9 cellular contexts compared by ENCODE assay signal in the genomic region with DNA sequence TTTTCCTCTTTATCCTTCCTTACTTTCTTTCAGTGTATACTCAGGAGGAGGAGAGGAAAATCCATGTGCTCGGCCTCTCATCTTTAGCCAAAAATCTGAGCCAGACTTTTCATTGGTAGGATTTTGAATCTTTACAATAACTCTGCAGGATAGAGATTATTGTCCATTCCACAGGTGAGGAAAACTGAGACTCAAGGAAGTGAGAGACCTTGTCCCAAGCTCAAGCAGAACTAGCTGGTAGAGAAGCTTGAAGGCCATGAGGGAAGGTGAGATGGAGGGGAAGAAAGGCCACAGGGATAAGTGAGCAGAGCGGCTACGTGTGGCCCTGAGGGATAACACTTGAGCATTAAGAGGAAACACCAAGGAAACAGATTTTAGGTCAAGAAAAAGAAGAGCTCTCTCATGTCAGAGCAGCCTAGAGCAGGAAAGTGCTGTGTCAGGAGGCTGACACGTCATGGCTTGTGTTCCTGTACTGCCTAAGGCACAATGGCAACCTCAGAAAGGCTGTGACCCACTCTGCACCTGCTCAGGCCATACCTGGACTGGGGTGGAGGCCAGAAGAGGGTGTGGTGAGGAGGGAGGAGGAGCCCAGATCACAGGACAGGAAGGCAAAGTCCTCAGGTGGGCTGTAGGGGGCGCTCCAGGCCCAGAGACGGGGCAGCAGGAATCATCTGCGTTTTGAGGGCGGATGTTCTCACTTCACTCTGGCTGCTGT. TPM values are rescaled to one million over a fixed set of nuclear protein-coding genes. Genes with fewer than 3 reads are reported as not detected.
A peak's percentile ranks its signal among the peaks of the same experiment; 100 is the strongest.
DNase-seq lines count a peak whose midpoint lies in the region; ATAC-seq and TF ChIP-seq lines count a peak whose summit lies in the region.
"Had no signal": no experiment of that assay in that cellular context is flagged by ENCODE, and none has a peak within 500 bp of the region (broad histone marks: within the 10 kb centered on the region; RNA-seq: fewer than 3 reads in every experiment).

No MANE protein-coding gene starts in this region.

- no peaks in the 10 kb centered on the region for H4K20me1 ChIP-seq in smooth muscle cell (ENCODE audit: low read depth)

- H3K27me3 Mint-ChIP-seq in CD8-positive, alpha-beta memory T cell, result peaks cover 0 to 2% of the 10 kb centered on the region in 2 donors
- no peaks in the 10 kb centered on the region for H3K27me3 Mint-ChIP-seq in activated naive CD8-positive, alpha-beta T cell treated with anti-CD3 and anti-CD28 coated beads, Interleukin-2, amount 50 U/mL, for 24 hours

- no peaks in the 10 kb centered on the region for H3K36me3 ChIP-seq in CD8-positive, alpha-beta memory T cell (ENCODE audit: insufficient read depth, low read length)
- H3K36me3 ChIP-seq in right atrium auricular region (no peaks in the 10 kb centered on the region), smooth muscle cell (ENCODE audit: low read depth) (no peaks in the 10 kb centered on the region)

- CTCF ChIA-PET in CD8-positive, alpha-beta memory T cell (lab: Charles Lee), result interaction anchor here (0.7 to 3.1 kb wide), 33 partner anchors 10 to 293 kb away, joined by 3 to 65 read pairs (median 4); a partner anchor contains a TSS

- no peak overlapping the region for H3K9ac ChIP-seq in smooth muscle cell (ENCODE audit: low read depth)

- H3K9me3 ChIP-seq in CD8-positive, alpha-beta memory T cell (ENCODE audit: low read length), result no peaks in the 10 kb centered on the region
- H3K9me3 ChIP-seq in right atrium auricular region (no peaks in the 10 kb centered on the region), smooth muscle cell (replicated peaks; ENCODE audit: low read depth) (no peaks in the 10 kb centered on the region)

- peak; percentile 82 to 90 (median 87) for DNase-seq in CD8-positive, alpha-beta memory T cell
- DNase-seq in KBM-7, result peak; percentile 84
- DNase-seq in T follicular helper cell (ENCODE audit: low read depth), result peak; percentile 81
- peak; percentile 92 for DNase-seq in activated naive CD8-positive, alpha-beta T cell treated with anti-CD3 and anti-CD28 coated beads, Interleukin-2, amount 50 U/mL, for 24 hours
- no peak for DNase-seq in right atrium auricular region (ENCODE audit: low spot score)
- DNase-seq in smooth muscle cell (lab: John Stamatoyannopoulos, UW; ENCODE audit: unreplicated experiment), result peak; percentile 9
- no peak for DNase-seq in NCI-H1436 treated with DMSO at 0.1 percent for 48 hours (lab: John Stamatoyannopoulos, UW)

- 42% methylated on average over 8 of the region's 8 CpGs for WGBS in smooth muscle cell (ENCODE audit: low lambda C conversion rate)

- in situ Hi-C loops in KBM-7 (cut with MboI; ENCODE audit: low pct_unique_long_range_greater_than_20kb, low sequenced_read_pairs), result no loop called here

- no peak overlapping the region for H3K27ac ChIP-seq in CD8-positive, alpha-beta memory T cell (ENCODE audit: low read depth, low read length)
- no peak overlapping the region for H3K27ac ChIP-seq in right atrium auricular region
- H3K27ac ChIP-seq in smooth muscle cell (ENCODE audit: low read depth), result no peak overlapping the region

- TF ChIP-seq CTCF in right atrium auricular region (IDR thresholded peaks at IDR 0.05) (peak; percentile 54 to 76), smooth muscle cell (IDR thresholded peaks at IDR 0.05; ENCODE audit: borderline replicate concordance, insufficient read depth, poor library complexity, severe bottlenecking) (peak; percentile 73)

- no peaks in the 10 kb centered on the region for H3K79me2 ChIP-seq in smooth muscle cell (ENCODE audit: low read depth)

- POLR2A ChIA-PET in CD8-positive, alpha-beta memory T cell (lab: Charles Lee), result interaction anchor here (1.3 to 2.3 kb wide), 2 partner anchors 106 to 125 kb away, joined by 3 to 13 read pairs; no protein-coding TSS in a partner anchor

- H3K27ac Mint-ChIP-seq in CD8-positive, alpha-beta memory T cell, result peak overlapping the region in 7 of 8 donors; percentile 6 to 94 (median 41)
- H3K27ac Mint-ChIP-seq in activated naive CD8-positive, alpha-beta T cell treated with anti-CD3 and anti-CD28 coated beads, Interleukin-2, amount 50 U/mL, for 24 hours, result no peak overlapping the region
- H3K27ac Mint-ChIP-seq: IgD-negative memory B cell had no signal

- peaks cover 4 to 8% (median 7%) of the 10 kb centered on the region in 3 donors for H3K4me1 Mint-ChIP-seq in CD8-positive, alpha-beta memory T cell
- H3K4me1 Mint-ChIP-seq in activated naive CD8-positive, alpha-beta T cell treated with anti-CD3 and anti-CD28 coated beads, Interleukin-2, amount 50 U/mL, for 24 hours, result peaks cover 3% of the 10 kb centered on the region

- no peak overlapping the region for H2AFZ ChIP-seq in smooth muscle cell (ENCODE audit: low read depth)

- peak; percentile 84 for ATAC-seq in GM21381 (IDR thresholded peaks at IDR 0.05; ENCODE audit: unreplicated experiment)
- peak; percentile 99 for ATAC-seq in activated naive CD8-positive, alpha-beta T cell treated with anti-CD3 and anti-CD28 coated beads, Interleukin-2, amount 50 U/mL, for 24 hours

- H3K4me3 Mint-ChIP-seq in CD8-positive, alpha-beta memory T cell, result no peak overlapping the region
- H3K4me3 Mint-ChIP-seq in activated naive CD8-positive, alpha-beta T cell treated with anti-CD3 and anti-CD28 coated beads, Interleukin-2, amount 50 U/mL, for 24 hours, result no peak overlapping the region
- H3K4me3 Mint-ChIP-seq: IgD-negative memory B cell had no signal

- peaks cover 4% of the 10 kb centered on the region for H3K4me1 ChIP-seq in CD8-positive, alpha-beta memory T cell (ENCODE audit: insufficient read depth, low read length)
- H3K4me1 ChIP-seq in right atrium auricular region, result no peaks in the 10 kb centered on the region
- H3K4me1 ChIP-seq in smooth muscle cell (ENCODE audit: low read depth), result no peaks in the 10 kb centered on the region

- no peak overlapping the region for H3K4me2 ChIP-seq in smooth muscle cell

- no peaks in the 10 kb centered on the region for H3K36me3 Mint-ChIP-seq in CD8-positive, alpha-beta memory T cell
- H3K36me3 Mint-ChIP-seq in activated naive CD8-positive, alpha-beta T cell treated with anti-CD3 and anti-CD28 coated beads, Interleukin-2, amount 50 U/mL, for 24 hours (ENCODE audit: low read depth), result no peaks in the 10 kb centered on the region

- peaks cover 0 to 3% (median 2%) of the 10 kb centered on the region in 5 donors for H3K9me3 Mint-ChIP-seq in CD8-positive, alpha-beta memory T cell
- no peaks in the 10 kb centered on the region for H3K9me3 Mint-ChIP-seq in activated naive CD8-positive, alpha-beta T cell treated with anti-CD3 and anti-CD28 coated beads, Interleukin-2, amount 50 U/mL, for 24 hours

- no peak overlapping the region for H3K4me3 ChIP-seq in CD8-positive, alpha-beta memory T cell (ENCODE audit: low read length)
- no peak overlapping the region for H3K4me3 ChIP-seq in right atrium auricular region
- no peak overlapping the region for H3K4me3 ChIP-seq in smooth muscle cell

- H3K27me3 ChIP-seq in CD8-positive, alpha-beta memory T cell (ENCODE audit: insufficient read depth, low read length, poor library complexity, severe bottlenecking), result no peaks in the 10 kb centered on the region
- H3K27me3 ChIP-seq in right atrium auricular region (no peaks in the 10 kb centered on the region), smooth muscle cell (ENCODE audit: low read depth) (no peaks in the 10 kb centered on the region)

- no peaks in the 10 kb centered on the region for H3F3A ChIP-seq in smooth muscle cell (ENCODE audit: low read depth)

RNA-seq across cellular contexts. Expression of a gene that starts 11.9 kb away (rescaled TPM):
- total RNA-seq in CD8-positive, alpha-beta memory T cell, result not detected
- not detected for polyA plus RNA-seq in CD8-positive, alpha-beta memory T cell
- not detected for total RNA-seq in right atrium auricular region
- total RNA-seq in smooth muscle cell, result not detected in 2 replicates
- polyA plus RNA-seq in smooth muscle cell, result not detected in 2 replicates
- polyA plus RNA-seq: IgD-negative memory B cell had no signal

RNA-seq across cellular contexts. Expression of a gene that starts 12.6 kb away (rescaled TPM):
- total RNA-seq in CD8-positive, alpha-beta memory T cell, result under 1 TPM in 1 of 2 experiments, not detected in 1; 0.94 TPM
- polyA plus RNA-seq in CD8-positive, alpha-beta memory T cell, result 0.99 TPM
- total RNA-seq in right atrium auricular region (not detected), smooth muscle cell (not detected in 2 replicates)
- polyA plus RNA-seq in smooth muscle cell, result 0.65 TPM in 1 of 2 replicates, not detected in the other
- polyA plus RNA-seq: IgD-negative memory B cell had no signal

RNA-seq across cellular contexts. Expression of a gene that starts 31.6 kb away (rescaled TPM):
- 100 to 1,000 TPM; 285 to 349 TPM for total RNA-seq in CD8-positive, alpha-beta memory T cell
- polyA plus RNA-seq in CD8-positive, alpha-beta memory T cell, result 435 TPM
- total RNA-seq in right atrium auricular region (100 to 1,000 TPM in 1 of 2 donors, 10 to 100 TPM in 1; 33.3 to 118 TPM), smooth muscle cell (12.6 and 14.8 TPM in 2 replicates)
- polyA plus RNA-seq in smooth muscle cell, result 171 and 225 TPM in 2 replicates

RNA-seq across cellular contexts. Expression of a gene that starts 48.8 kb away (rescaled TPM):
- 100 to 1,000 TPM; 153 to 163 TPM for total RNA-seq in CD8-positive, alpha-beta memory T cell
- 40.4 TPM for polyA plus RNA-seq in CD8-positive, alpha-beta memory T cell
- 100 to 1,000 TPM; 129 to 210 TPM for total RNA-seq in right atrium auricular region
- 0.67 and 2.0 TPM in 2 replicates for total RNA-seq in smooth muscle cell
- polyA plus RNA-seq in smooth muscle cell, result 2.2 and 10.3 TPM in 2 replicates

RNA-seq across cellular contexts. Expression of a gene that starts 55.7 kb away (rescaled TPM):
- total RNA-seq in CD8-positive, alpha-beta memory T cell, result not detected
- not detected for polyA plus RNA-seq in CD8-positive, alpha-beta memory T cell
- total RNA-seq in right atrium auricular region (1 to 10 TPM; 5.2 to 9.9 TPM), smooth muscle cell (not detected in 2 replicates)
- 0.19 TPM in 1 of 2 replicates, not detected in the other for polyA plus RNA-seq in smooth muscle cell
- polyA plus RNA-seq: IgD-negative memory B cell had no signal

Comparison
In these comparisons a context has a peak if more than half of its experiments do, and no peak if none do; other contexts are left out.
1. DNase-seq: peak in CD8-positive, alpha-beta memory T cell (5 of 5), KBM-7 (single experiment), T follicular helper cell (single experiment), activated naive CD8-positive, alpha-beta T cell treated with anti-CD3 and anti-CD28 coated beads, Interleukin-2, amount 50 U/mL, for 24 hours (single experiment) and smooth muscle cell (single experiment); none in right atrium auricular region (single experiment) and NCI-H1436 treated with DMSO at 0.1 percent for 48 hours (single experiment).